In the genomic region with DNA sequence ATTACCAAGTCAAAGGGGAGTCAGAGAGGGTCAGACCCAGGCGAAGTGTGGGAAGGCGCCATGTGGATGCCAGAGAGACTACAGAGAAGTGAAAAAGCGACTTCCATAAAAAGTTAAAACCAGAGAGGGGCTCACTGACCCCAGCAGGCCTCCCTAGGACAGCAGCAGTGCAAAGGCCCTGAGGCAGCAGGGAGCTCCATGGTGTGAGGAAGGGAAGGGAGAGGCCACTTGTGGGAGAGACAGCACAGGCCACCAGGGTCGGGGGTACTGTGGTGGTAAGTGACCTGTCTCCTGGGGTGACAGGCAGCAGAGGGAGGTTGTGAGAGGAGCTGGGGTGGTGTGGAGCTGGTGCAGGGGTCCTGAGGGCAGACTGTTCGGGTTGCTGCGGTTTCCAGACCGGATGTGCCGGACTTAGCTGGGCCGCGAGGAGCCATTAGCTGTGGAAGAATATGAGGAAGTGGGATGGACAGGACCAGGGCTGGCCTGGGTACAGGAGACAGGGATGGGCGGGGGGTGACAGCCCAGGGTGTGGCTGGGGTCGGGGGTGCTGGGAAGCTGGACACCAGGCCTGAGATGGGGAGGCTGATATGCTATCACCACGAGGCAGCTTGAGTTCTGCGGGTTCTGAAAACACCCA, we compare ENCODE assay signal across 1 cellular context.
TF ChIP-seq lines count a peak whose summit lies in the region.

No MANE protein-coding gene starts in this region.

TF ChIP-seq in HepG2, 621 proteins besides CTCF, POLR2A, EP300 and RAD21:
- TF ChIP-seq AGO2 (optimal IDR thresholded peaks at IDR 0.05; ENCODE audit: low read depth, low read length) (peak; percentile 79), RBM22 (optimal IDR thresholded peaks at IDR 0.05; ENCODE audit: low read length) (peak; percentile 57), REPIN1 (CRISPR knock-in tag; IDR thresholded peaks at IDR 0.05; ENCODE audit: borderline replicate concordance, low read depth) (no peak)
